21 cellular contexts compared by ENCODE assay signal in genomic region chrX:68833448-68833805, GRCh38. TPM values are rescaled to one million over a fixed set of nuclear protein-coding genes. Genes with fewer than 3 reads are reported as not detected.
DNase-seq lines count a peak whose midpoint lies in the region; ATAC-seq, FAIRE-seq and TF ChIP-seq lines count a peak whose summit lies in the region.
"Had no signal": no experiment of that assay in that cellular context is flagged by ENCODE, and none has a peak within 500 bp of the region (broad histone marks: within the 10 kb centered on the region; RNA-seq: fewer than 3 reads in every experiment).

No MANE protein-coding gene starts in this region.

- H4K20me1 ChIP-seq in OCI-LY3 (ENCODE audit: insufficient read depth, low read length): no peaks in the 10 kb centered on the region
- H4K20me1 ChIP-seq in mammary epithelial cell (ENCODE audit: insufficient read depth, low read length): peaks cover 6% of the 10 kb centered on the region

- H3K27ac Mint-ChIP-seq in mesothelial cell of epicardium: peak overlapping the region; percentile 31
- H3K27ac Mint-ChIP-seq in naive thymus-derived CD8-positive, alpha-beta T cell: peak overlapping the region in 1 of 10 donors; percentile 13
- H3K27ac Mint-ChIP-seq: activated naive CD8-positive, alpha-beta T cell treated with anti-CD3 and anti-CD28 coated beads, Interleukin-2, amount 50 U/mL, for 24 hours; IgD-negative memory B cell; progenitor cell of endocrine pancreas had no signal

- TSS peak; percentile 0 for BruUV-seq in mammary epithelial cell (replicated peaks; lab: Mats Ljungman, UMichigan)

- H3K27ac ChIP-seq in OCI-LY3 (ENCODE audit: low read length) (peak overlapping the region; percentile 85), mammary epithelial cell (ENCODE audit: insufficient read depth, low read depth, low read length) (peak overlapping the region; percentile 81), small intestine (ENCODE audit: low read depth in 1 of 2, low read length in 1 of 2) (peak overlapping the region; percentile 84 to 95)
- H3K27ac ChIP-seq: cardiac muscle cell, GM23248, tibial artery had no signal

- H2AFZ ChIP-seq in OCI-LY3 (ENCODE audit: low read depth, low read length): no peak overlapping the region
- H2AFZ ChIP-seq in mammary epithelial cell (ENCODE audit: low read depth, low read length): no peak overlapping the region
- H2AFZ ChIP-seq: GM23248 had no signal

- H3K4me2 ChIP-seq in OCI-LY3 (ENCODE audit: low read length) (peak overlapping the region; percentile 84), mammary epithelial cell (ENCODE audit: insufficient read depth, low read depth, low read length) (peak overlapping the region; percentile 64)

- peak overlapping the region; percentile 27 for H3K4me3 ChIP-seq in OCI-LY3 (ENCODE audit: low read length)
- peak overlapping the region; percentile 66 to 74 (median 74) for H3K4me3 ChIP-seq in mammary epithelial cell (replicated peaks in 1 of 3; ENCODE audit: insufficient read depth in 1 of 3, low read depth in 2 of 3, low read length in 3 of 3)
- peak overlapping the region in 1 of 2 donors; percentile 78 for H3K4me3 ChIP-seq in small intestine (ENCODE audit: low read depth in 1 of 2, low read length in 2 of 2)
- H3K4me3 ChIP-seq: cardiac muscle cell, GM23248, tibial artery had no signal

- H3K4me1 ChIP-seq in OCI-LY3 (ENCODE audit: low read length): peaks cover 64% of the 10 kb centered on the region
- peaks cover 36% of the 10 kb centered on the region for H3K4me1 ChIP-seq in mammary epithelial cell (ENCODE audit: insufficient read depth, low read length)
- peaks cover 0 to 6% of the 10 kb centered on the region in 2 donors for H3K4me1 ChIP-seq in small intestine (ENCODE audit: control insufficient read depth in 2 of 2, insufficient read depth in 1 of 2, low read depth in 1 of 2, low read length in 1 of 2)

- TF ChIP-seq CTCF in OCI-LY3 (IDR thresholded peaks at IDR 0.05; ENCODE audit: low read depth, low read length): no peak
- no peak for TF ChIP-seq CTCF in mammary epithelial cell (conservative IDR thresholded peaks at IDR 0.05 in 1 of 2, IDR thresholded peaks at IDR 0.05 in 1 of 2; ENCODE audit: extremely low read depth in 1 of 2, insufficient read depth in 1 of 2, low read depth in 1 of 2, low read length in 2 of 2)
- no peak for TF ChIP-seq CTCF in mesothelial cell of epicardium (IDR thresholded peaks at IDR 0.05; ENCODE audit: unreplicated experiment)

- WGBS in mammary epithelial cell (ENCODE audit: low coverage, missing lambda C conversion rate): 77% methylated on average over 6 of the region's 6 CpGs
- 44 to 71% (median 68%) methylated on average over 6 of the region's 6 CpGs for WGBS in small intestine, 3 donors

- no peaks in the 10 kb centered on the region for H3K9me3 ChIP-seq in OCI-LY3 (ENCODE audit: insufficient read depth, low read length)
- H3K9me3 ChIP-seq in mammary epithelial cell (replicated peaks; ENCODE audit: insufficient read depth, low read length): no peaks in the 10 kb centered on the region
- no peaks in the 10 kb centered on the region for H3K9me3 ChIP-seq in small intestine (ENCODE audit: control insufficient read depth, low read depth)
- H3K9me3 ChIP-seq: tibial artery had no signal

- H3K36me3 Mint-ChIP-seq in mesothelial cell of epicardium: peaks cover 2% of the 10 kb centered on the region
- no peaks in the 10 kb centered on the region for H3K36me3 Mint-ChIP-seq in naive thymus-derived CD8-positive, alpha-beta T cell

- H3K36me3 ChIP-seq in OCI-LY3 (replicated peaks; ENCODE audit: low read depth, low read length) (no peaks in the 10 kb centered on the region), mammary epithelial cell (ENCODE audit: insufficient read depth, low read length) (peaks cover 3% of the 10 kb centered on the region), small intestine (ENCODE audit: control insufficient read depth in 2 of 2, insufficient read depth in 2 of 2, low read length in 2 of 2) (no peaks in the 10 kb centered on the region)
- H3K36me3 ChIP-seq: cardiac muscle cell, tibial artery had no signal

- in situ Hi-C loops in mammary epithelial cell (cut with MboI; ENCODE audit: low sequenced_read_pairs in 2 of 2): loop anchor here (5.0 to 25.0 kb wide), 4 partner anchors 101 to 304 kb away; no protein-coding TSS in a partner anchor

- H3K27me3 ChIP-seq in OCI-LY3 (ENCODE audit: low read depth, low read length): no peaks in the 10 kb centered on the region
- H3K27me3 ChIP-seq in mammary epithelial cell (ENCODE audit: insufficient read depth, low read length): no peaks in the 10 kb centered on the region
- no peaks in the 10 kb centered on the region for H3K27me3 ChIP-seq in small intestine (ENCODE audit: control insufficient read depth in 2 of 2, insufficient read depth in 2 of 2, low read length in 2 of 2)
- H3K27me3 ChIP-seq: cardiac muscle cell, tibial artery had no signal

- no peak for ATAC-seq in naive thymus-derived CD8-positive, alpha-beta T cell
- ATAC-seq: activated naive CD8-positive, alpha-beta T cell treated with anti-CD3 and anti-CD28 coated beads, Interleukin-2, amount 50 U/mL, for 24 hours; SK-N-SH treated with all-trans-retinoic acid at 6 μM for 48 hours had no signal

- peak overlapping the region; percentile 31 for H3K4me3 Mint-ChIP-seq in mesothelial cell of epicardium
- H3K4me3 Mint-ChIP-seq in naive thymus-derived CD8-positive, alpha-beta T cell: peak overlapping the region in 1 of 10 donors; percentile 41
- H3K4me3 Mint-ChIP-seq: activated naive CD8-positive, alpha-beta T cell treated with anti-CD3 and anti-CD28 coated beads, Interleukin-2, amount 50 U/mL, for 24 hours had no signal

- intact Hi-C loops in mammary epithelial cell (cut with micrococcal nuclease): loop anchor here (2.0 kb wide), 1 partner anchor 61 kb away; no protein-coding TSS in a partner anchor

- FAIRE-seq in small intestine (lab: Jason Lieb, UNC): no peak

- H3K4me1 Mint-ChIP-seq in mesothelial cell of epicardium: peaks cover 24% of the 10 kb centered on the region
- H3K4me1 Mint-ChIP-seq in naive thymus-derived CD8-positive, alpha-beta T cell: peaks cover 11 to 42% (median 26%) of the 10 kb centered on the region in 4 donors

- DNase-seq in mammary epithelial cell (no peak), mesothelial cell of epicardium (ENCODE audit: low spot score in 2 of 2, unreplicated experiment in 2 of 2) (peak in 1 of 2 experiments; percentile 5), small intestine (no peak), hypothalamus (lab: John Stamatoyannopoulos, UW) (no peak), SIG-M5 treated with dmso at 0.1 percent for 504 hours (lab: John Stamatoyannopoulos, UW; ENCODE audit: unreplicated experiment) (no peak), DMS79 (lab: John Stamatoyannopoulos, UW) (no peak)
- no peak for DNase-seq in naive thymus-derived CD8-positive, alpha-beta T cell
- DNase-seq: activated CD4-positive, alpha-beta T cell treated with anti-CD3 and anti-CD28 coated beads, Interleukin-2, amount 50 U/mL, for 1 hour; activated naive CD8-positive, alpha-beta T cell treated with anti-CD3 and anti-CD28 coated beads, Interleukin-2, amount 50 U/mL, for 24 hours; C1 segment of cervical spinal cord; DMS153; GM23248; NCI-H2081; NCI-H524 treated with DMSO at 0.1 percent for 48 hours; stimulated activated CD4-positive, alpha-beta T cell treated with anti-CD3 and anti-CD28 coated beads, Interleukin-12 subunit alpha, Interleukin-12 subunit beta, amount 100 ng/mL, for 4 hours; tibial artery had no signal

- POLR2A ChIA-PET in naive thymus-derived CD8-positive, alpha-beta T cell (lab: Charles Lee): no interaction called here

- H3K79me2 ChIP-seq in OCI-LY3 (ENCODE audit: low read length) (peaks cover 79% of the 10 kb centered on the region), mammary epithelial cell (ENCODE audit: insufficient read depth, low read length) (peaks cover 97% of the 10 kb centered on the region)

- dilution Hi-C loops in mammary epithelial cell (cut with HindIII; ENCODE audit: low sequenced_read_pairs): no loop called here

- H3K9me3 Mint-ChIP-seq in mesothelial cell of epicardium: peaks cover 3% of the 10 kb centered on the region
- H3K9me3 Mint-ChIP-seq in naive thymus-derived CD8-positive, alpha-beta T cell: no peaks in the 10 kb centered on the region
- H3K9me3 Mint-ChIP-seq: activated naive CD8-positive, alpha-beta T cell treated with anti-CD3 and anti-CD28 coated beads, Interleukin-2, amount 50 U/mL, for 24 hours; IgD-negative memory B cell had no signal

- no peaks in the 10 kb centered on the region for H3K27me3 Mint-ChIP-seq in mesothelial cell of epicardium (ENCODE audit: low read depth)
- no peaks in the 10 kb centered on the region for H3K27me3 Mint-ChIP-seq in naive thymus-derived CD8-positive, alpha-beta T cell
- H3K27me3 Mint-ChIP-seq: activated naive CD8-positive, alpha-beta T cell treated with anti-CD3 and anti-CD28 coated beads, Interleukin-2, amount 50 U/mL, for 24 hours; progenitor cell of endocrine pancreas had no signal

- H3K9ac ChIP-seq in OCI-LY3 (ENCODE audit: low read length) (peak overlapping the region; percentile 79; the same call in 1 of the 2 replicates), mammary epithelial cell (ENCODE audit: insufficient read depth, low read length) (peak overlapping the region; percentile 89)
- H3K9ac ChIP-seq: GM23248 had no signal

- CTCF ChIA-PET in mammary epithelial cell (lab: Charles Lee; ENCODE audit: low non-redundant PET): no interaction called here

RNA-seq across cellular contexts. Expression of gene EFNB1, which starts 4.6 kb away (rescaled TPM):
- 100 to 1,000 TPM; 143 to 167 TPM for total RNA-seq in mammary epithelial cell
- 121 TPM for polyA plus RNA-seq in mammary epithelial cell
- 68.9 TPM for polyA minus RNA-seq in mammary epithelial cell
- 69.2 to 71.6 TPM (median 70.1 TPM) in 3 replicates for total RNA-seq in mesothelial cell of epicardium
- 10 to 100 TPM; 21.9 to 47.0 (median 26.4) TPM for polyA plus RNA-seq in small intestine
- total RNA-seq in naive thymus-derived CD8-positive, alpha-beta T cell: 1 to 10 TPM; 3.8 to 4.3 TPM
- polyA plus RNA-seq in naive thymus-derived CD8-positive, alpha-beta T cell: 1 to 10 TPM; 2.8 to 3.6 (median 3.2) TPM

Comparison
In these comparisons a context has a peak if more than half of its experiments do, and no peak if none do; other contexts are left out.
1. RNA of gene EFNB1, which starts 4.6 kb away (total RNA-seq): 143 to 167 TPM in mammary epithelial cell and 69.2 to 71.6 TPM in mesothelial cell of epicardium; 3.8 to 4.3 TPM in naive thymus-derived CD8-positive, alpha-beta T cell; every median in the first group is over 10 times any median in the second.
2. Peak in every context shown above with its lines, with median percentiles within 50 percentile points of each other: H3K27ac ChIP-seq.